9 cellular contexts compared by ENCODE assay signal in genomic region chr22:47837703-47838102, GRCh38.
A peak's percentile ranks its signal among the peaks of the same experiment; 100 is the strongest.
DNase-seq lines count a peak whose midpoint lies in the region; ATAC-seq and TF ChIP-seq lines count a peak whose summit lies in the region.
"Had no signal": no experiment of that assay in that cellular context is flagged by ENCODE, and none has a peak within 500 bp of the region (broad histone marks: within the 10 kb centered on the region; RNA-seq: fewer than 3 reads in every experiment).

No MANE protein-coding gene starts in this region.

- H3K36me3 ChIP-seq in GM23248 (ENCODE audit: low read depth) (no peaks in the 10 kb centered on the region), OCI-LY3 (replicated peaks; ENCODE audit: low read depth, low read length) (no peaks in the 10 kb centered on the region)
- H3K36me3 ChIP-seq: pancreas had no signal

- DNase-seq in GM23248, result peak; percentile 49
- no peak for DNase-seq in DMS153 (lab: John Stamatoyannopoulos, UW)
- no peak for DNase-seq in EL
- no peak for DNase-seq in occipital lobe (lab: John Stamatoyannopoulos, UW)
- DNase-seq in CD14-positive monocyte (ENCODE audit: low spot score), result no peak

- no peak overlapping the region for H3K4me3 Mint-ChIP-seq in CD14-positive monocyte

- H3K79me2 ChIP-seq in GM23248 (ENCODE audit: insufficient read depth), result no peaks in the 10 kb centered on the region
- no peaks in the 10 kb centered on the region for H3K79me2 ChIP-seq in OCI-LY3 (ENCODE audit: low read length)

- peak; percentile 38 for ATAC-seq in esophagus mucosa

- no peaks in the 10 kb centered on the region for H3K4me1 Mint-ChIP-seq in CD14-positive monocyte

- in situ Hi-C loops in GM23248 (cut with MboI), result loop anchor here (25.0 kb wide), 1 partner anchor 1000 kb away; no protein-coding TSS in a partner anchor

- H3K9me2 ChIP-seq in GM23248 (ENCODE audit: insufficient read depth), result no peaks in the 10 kb centered on the region

- H3K4me2 ChIP-seq in GM23248 (ENCODE audit: unreplicated experiment) (no peak overlapping the region), OCI-LY3 (ENCODE audit: low read length) (no peak overlapping the region)

- no peak overlapping the region for H3K27ac ChIP-seq in C4-2B
- H3K27ac ChIP-seq in GM23248, result no peak overlapping the region
- H3K27ac ChIP-seq in OCI-LY3 (ENCODE audit: low read length), result no peak overlapping the region
- H3K27ac ChIP-seq: pancreas had no signal

- WGBS in GM23248 (ENCODE audit: low coverage in 1 of 2, low lambda C conversion rate in 2 of 2, missing lambda C conversion rate in 2 of 2), 2 experiments, result 39 to 48% methylated on average over 3 of the region's 3 CpGs

- H3K4me1 ChIP-seq in GM23248 (ENCODE audit: insufficient read depth) (0 out of 2 replicates have a peak, but pooled peaks cover 4% of the 10 kb centered on the region), OCI-LY3 (ENCODE audit: low read length) (peaks cover 26% of the 10 kb centered on the region)
- H3K4me1 ChIP-seq: pancreas had no signal

- intact Hi-C loops in CD14-positive monocyte (cut with micrococcal nuclease), result no loop called here

- peaks cover 5 to 9% (median 6%) of the 10 kb centered on the region in 3 donors for H3K27me3 Mint-ChIP-seq in CD14-positive monocyte (ENCODE audit: low read depth in 3 of 3)

- peaks cover 0 to 2% (median 0%) of the 10 kb centered on the region in 7 donors for H3K9me3 Mint-ChIP-seq in CD14-positive monocyte

- H3K9me3 ChIP-seq in GM23248 (ENCODE audit: low read depth) (no peaks in the 10 kb centered on the region), OCI-LY3 (ENCODE audit: insufficient read depth, low read length) (no peaks in the 10 kb centered on the region)
- H3K9me3 ChIP-seq: pancreas had no signal

- H3K9ac ChIP-seq in GM23248 (no peak overlapping the region), OCI-LY3 (ENCODE audit: low read length) (no peak overlapping the region)

- peak overlapping the region in 1 of 7 donors; percentile 25 for H3K27ac Mint-ChIP-seq in CD14-positive monocyte

- peaks cover 11% of the 10 kb centered on the region; the same call in 1 of the 2 replicates for H3F3A ChIP-seq in GM23248 (ENCODE audit: insufficient read depth)

- no peak overlapping the region for H3K4me3 ChIP-seq in GM23248
- no peak overlapping the region for H3K4me3 ChIP-seq in OCI-LY3 (ENCODE audit: low read length)
- H3K4me3 ChIP-seq: pancreas had no signal

- no peaks in the 10 kb centered on the region for H3K27me3 ChIP-seq in GM23248 (replicated peaks; ENCODE audit: insufficient read depth)
- H3K27me3 ChIP-seq in OCI-LY3 (ENCODE audit: low read depth, low read length), result 0 out of 2 replicates have a peak, but pooled peaks cover 8% of the 10 kb centered on the region

- H2AFZ ChIP-seq in GM23248 (no peak overlapping the region), OCI-LY3 (ENCODE audit: low read depth, low read length) (peak overlapping the region; percentile 30; the same call in 1 of the 2 replicates)

- H4K20me1 ChIP-seq in GM23248 (ENCODE audit: insufficient read depth), result no peaks in the 10 kb centered on the region
- H4K20me1 ChIP-seq in OCI-LY3 (ENCODE audit: insufficient read depth, low read length), result no peaks in the 10 kb centered on the region

- TF ChIP-seq CTCF in C4-2B (conservative IDR thresholded peaks at IDR 0.05) (peak; percentile 79), OCI-LY3 (IDR thresholded peaks at IDR 0.05; ENCODE audit: low read depth, low read length) (peak; percentile 74), CD14-positive monocyte (IDR thresholded peaks at IDR 0.05) (no peak)

- no peaks in the 10 kb centered on the region for H3K36me3 Mint-ChIP-seq in CD14-positive monocyte
